ENCODE assay signal across 23 cellular contexts in genomic region chr7:1295776-1296726, GRCh38.
"Had no signal": no experiment of that assay in that cellular context is flagged by ENCODE, and none has a peak within 500 bp of the region (broad histone marks: within the 10 kb centered on the region; RNA-seq: fewer than 3 reads in every experiment).

No MANE protein-coding gene starts in this region.

- ATAC-seq: activated T-cell treated with anti-CD3 and anti-CD28 coated beads, Interleukin-2, amount 50 U/mL, for 72 hours; heart left ventricle; left cardiac atrium; stimulated activated naive CD8-positive, alpha-beta T cell treated with anti-CD3 and anti-CD28 coated beads, Interleukin-15, Interleukin-2, amounts not matched to agents 100 U/mL and 50 U/mL, for 24 hours; T-cell had no signal

- H3K27me3 ChIP-seq: thyroid gland had no signal

- H3K36me3 ChIP-seq: heart left ventricle, thyroid gland had no signal

- H3K27ac ChIP-seq: epithelial cell of prostate, heart left ventricle, thyroid gland had no signal

- DNase-seq: activated B cell treated with CpG ODN at 0.5 μM for 24 hours; activated CD4-positive, alpha-beta T cell treated with anti-CD3 and anti-CD28 coated beads for 4 hours; activated CD4-positive, alpha-beta T cell treated with anti-CD3 and anti-CD28 coated beads, Interleukin-2, amount 50 U/mL, for 48 hours; activated effector memory CD4-positive, alpha-beta T cell treated with Interleukin-2 at 50 U/mL for 16 hours; activated naive CD4-positive, alpha-beta T cell treated with anti-CD3 and anti-CD28 coated beads for 36 hours; activated naive CD8-positive, alpha-beta T cell treated with anti-CD3 and anti-CD28 coated beads, Interleukin-2, amount 10 ng/mL, durations not matched to agents 7 days and 5 days; activated T-cell treated with anti-CD3 and anti-CD28 coated beads, Interleukin-2, amount 50 U/mL, for 72 hours; amniotic stem cell; cerebellar nuclear complex; cortex of kidney; left cardiac atrium; nucleus accumbens; stimulated activated CD4-positive, alpha-beta T cell treated with anti-CD3 and anti-CD28 coated beads, Interleukin-12 subunit alpha, Interleukin-12 subunit beta, amount 100 ng/mL, for 4 hours; stimulated activated CD4-positive, alpha-beta T cell treated with anti-CD3 and anti-CD28 coated beads, Interleukin-4, amount 100 ng/mL, for 4 hours; stimulated activated naive CD8-positive, alpha-beta T cell treated with anti-CD3 and anti-CD28 coated beads, Interleukin-15, Interleukin-2, amounts not matched to agents 100 U/mL and 50 U/mL, for 24 hours; T-cell; thyroid gland had no signal

- FAIRE-seq: bronchial epithelial cell, islet of Langerhans, TTC549 had no signal

- H3K4me1 ChIP-seq: heart left ventricle, thyroid gland had no signal

- H3K4me3 ChIP-seq: heart left ventricle, lung, thyroid gland had no signal

- H3K9me3 ChIP-seq: heart left ventricle, thyroid gland had no signal
